8 cellular contexts compared by ENCODE assay signal in the genomic region with DNA sequence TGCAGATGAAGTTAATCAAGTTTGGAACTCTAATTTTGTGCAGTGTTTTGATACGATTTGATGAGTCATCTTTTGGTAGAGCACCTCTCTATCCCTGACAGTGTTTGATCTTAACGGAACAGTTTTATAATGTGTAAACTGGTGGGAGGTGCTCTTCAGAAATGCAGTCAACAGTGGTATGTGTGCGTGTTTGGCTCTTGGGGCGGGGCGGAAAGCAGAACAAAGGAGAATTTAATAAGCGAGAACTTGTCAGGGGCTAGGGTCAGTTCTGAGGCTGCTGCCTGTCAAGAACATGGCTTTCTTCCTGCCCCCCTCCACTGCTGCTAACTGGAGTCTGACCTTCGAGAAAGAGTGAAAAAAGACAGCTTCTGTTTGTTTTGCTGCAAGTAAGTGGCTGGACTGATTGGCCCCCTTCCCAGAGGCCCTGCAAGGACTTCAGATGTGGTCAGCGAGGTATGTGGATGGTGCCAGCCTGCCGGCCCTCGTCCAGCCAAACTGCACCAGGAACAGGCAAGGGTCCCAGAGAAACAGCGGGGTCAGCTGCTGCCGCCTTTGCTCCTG. TPM values are rescaled to one million over a fixed set of nuclear protein-coding genes. Genes with fewer than 3 reads are reported as not detected.
A peak's percentile ranks its signal among the peaks of the same experiment; 100 is the strongest.
DNase-seq lines count a peak whose midpoint lies in the region; ATAC-seq and TF ChIP-seq lines count a peak whose summit lies in the region.

No MANE protein-coding gene starts in this region.

- H3K36me3 ChIP-seq in psoas muscle (ENCODE audit: insufficient read depth in 1 of 2, low read depth in 1 of 2) = no peaks in the 10 kb centered on the region
- no peaks in the 10 kb centered on the region for H3K36me3 ChIP-seq in uterus

- WGBS in psoas muscle, 3 donors = 30 to 44% (median 34%) methylated on average over 12 of the region's 12 CpGs

- no peaks in the 10 kb centered on the region for H3K27me3 ChIP-seq in psoas muscle (ENCODE audit: insufficient read depth in 3 of 3, low read length in 2 of 3)
- no peaks in the 10 kb centered on the region for H3K27me3 ChIP-seq in uterus

- peaks cover 20% of the 10 kb centered on the region for H3K4me1 ChIP-seq in psoas muscle
- H3K4me1 ChIP-seq in uterus = peaks cover 0 to 10% of the 10 kb centered on the region in 2 donors

- TF ChIP-seq POLR2A in uterus (IDR thresholded peaks at IDR 0.05) = no peak

- TF ChIP-seq CTCF in AG09309 (IDR thresholded peaks at IDR 0.05; ENCODE audit: control insufficient read depth, insufficient read depth, low read depth, low read length, missing control alignments) (no peak), psoas muscle (IDR thresholded peaks at IDR 0.05) (no peak), uterus (IDR thresholded peaks at IDR 0.05) (no peak)

- intact Hi-C loops in psoas muscle (cut with DNase I) = loop anchor here in 1 of 2 donors (5.0 kb wide), 1 partner anchor 33 kb away; no protein-coding TSS in a partner anchor
- intact Hi-C loops in uterus (cut with DNase I; ENCODE audit: low total_unique reads) = no loop called here

- peak; percentile 40 to 61 (median 53) for ATAC-seq in psoas muscle
- ATAC-seq in HG03378 (IDR thresholded peaks at IDR 0.05; ENCODE audit: unreplicated experiment) = no peak

- DNase-seq in AG09309 (ENCODE audit: low read depth) = peak; percentile 45
- DNase-seq in NCI-H69 (lab: John Stamatoyannopoulos, UW) = peak; percentile 74
- peak; percentile 47 for DNase-seq in activated gamma-delta T cell treated with anti-CD3 and anti-CD28 coated beads, Interleukin-2, amount 50 U/mL, for 16 hours (ENCODE audit: low read depth)
- DNase-seq in globus pallidus (ENCODE audit: low spot score) = peak; percentile 57
- DNase-seq in psoas muscle = peak; percentile 46 to 50
- DNase-seq in uterus = peak; percentile 47 to 52
- DNase-seq in NCI-H524 (lab: John Stamatoyannopoulos, UW) = no peak

- H3K9me3 ChIP-seq in psoas muscle = no peaks in the 10 kb centered on the region
- H3K9me3 ChIP-seq in uterus = no peaks in the 10 kb centered on the region

- H3K27ac ChIP-seq in psoas muscle (peak overlapping the region; percentile 28), uterus (peak overlapping the region; percentile 70 to 85)

- H3K4me3 ChIP-seq in AG09309 (ENCODE audit: control insufficient read depth, low read depth, low read length) (no peak overlapping the region), psoas muscle (peak overlapping the region; percentile 22), uterus (peak overlapping the region in 1 of 2 donors; percentile 16)

RNA-seq across cellular contexts. Expression of a gene that starts 40.8 kb away (rescaled TPM):
- 10 to 100 TPM in 1 of 4 donors, 1 to 10 TPM in 3; 2.7 to 32.5 (median 4.7) TPM for total RNA-seq in psoas muscle
- polyA plus RNA-seq in psoas muscle = 1 to 10 TPM; 2.7 to 6.6 (median 2.9) TPM
- 10 to 100 TPM in 1 of 4 donors, 1 to 10 TPM in 3; 3.2 to 11.1 (median 4.8) TPM for total RNA-seq in uterus

RNA-seq across cellular contexts. Expression of a gene that starts 59.6 kb away (rescaled TPM):
- 10 to 100 TPM; 37.8 to 55.8 (median 41.5) TPM for total RNA-seq in psoas muscle
- 10 to 100 TPM; 30.7 to 63.4 (median 62.0) TPM for polyA plus RNA-seq in psoas muscle
- 100 to 1,000 TPM in 1 of 4 donors, 10 to 100 TPM in 3; 17.6 to 144 (median 45.6) TPM for total RNA-seq in uterus

Comparison
In these comparisons a context has a peak if more than half of its experiments do, and no peak if none do; other contexts are left out.
1. DNase-seq: peak in AG09309 (single experiment), NCI-H69 (single experiment), activated gamma-delta T cell treated with anti-CD3 and anti-CD28 coated beads, Interleukin-2, amount 50 U/mL, for 16 hours (single experiment), globus pallidus (single experiment), psoas muscle (2 of 2) and uterus (2 of 2); none in NCI-H524 (0 of 2).